8 cellular contexts compared by ENCODE assay signal in genomic region chr1:113389356-113389952, GRCh38. TPM values are rescaled to one million over a fixed set of nuclear protein-coding genes. Genes with fewer than 3 reads are reported as not detected.
DNase-seq lines count a peak whose midpoint lies in the region; ATAC-seq and TF ChIP-seq lines count a peak whose summit lies in the region.

No MANE protein-coding gene starts in this region.

- H3K27ac ChIP-seq in 22Rv1 (peak overlapping the region; percentile 92), HUES6 (ENCODE audit: low read depth, low read length) (0 out of 2 replicates have a peak overlapping the region, but pooled peaks have one; percentile 11), body of pancreas (peak overlapping the region; percentile 88 to 98 (median 95)), mesodermal cell (ENCODE audit: low read depth, low read length, severe bottlenecking) (peak overlapping the region; percentile 77)

- DNase-seq in body of pancreas = peak in 2 of 4 donors; percentile 15 to 16
- no peak for DNase-seq in inferior parietal cortex (ENCODE audit: extremely low spot score)
- no peak for DNase-seq in NK-92 (lab: John Stamatoyannopoulos, UW; ENCODE audit: unreplicated experiment)

- H3K9ac ChIP-seq in HUES6 (ENCODE audit: low read length) = peak overlapping the region; percentile 73

- TF ChIP-seq CTCF in 22Rv1 (IDR thresholded peaks at IDR 0.05) = no peak
- TF ChIP-seq CTCF in body of pancreas (IDR thresholded peaks at IDR 0.05) = no peak

- no peak for TF ChIP-seq POLR2A in body of pancreas (IDR thresholded peaks at IDR 0.05)

- peaks cover 8% of the 10 kb centered on the region for H3K27me3 ChIP-seq in HUES6 (ENCODE audit: control insufficient read depth, insufficient read depth, low read length)
- H3K27me3 ChIP-seq in body of pancreas = no peaks in the 10 kb centered on the region

- 1 to 2% methylated on average over 13 of the region's 13 CpGs for WGBS in body of pancreas, 2 donors
- 12 to 38% methylated on average over 6 to 11 of the region's 13 CpGs for WGBS in mesodermal cell (ENCODE audit: insufficient coverage in 2 of 2), 2 experiments

- ATAC-seq in body of pancreas = no peak
- ATAC-seq in HG02970 (IDR thresholded peaks at IDR 0.05; ENCODE audit: low FRiP score, unreplicated experiment) = no peak
- no peak for ATAC-seq in GM21528 (IDR thresholded peaks at IDR 0.05; ENCODE audit: low FRiP score, unreplicated experiment)

- intact Hi-C loops in body of pancreas (cut with DNase I) = loop anchor here (10.0 kb wide), 1 partner anchor 245 kb away; no protein-coding TSS in a partner anchor

- H3K36me3 ChIP-seq in HUES6 (ENCODE audit: control insufficient read depth, insufficient read depth, low read length) (no peaks in the 10 kb centered on the region), body of pancreas (replicated peaks in 1 of 2; ENCODE audit: insufficient read depth in 1 of 2, low read depth in 2 of 2) (no peaks in the 10 kb centered on the region), mesodermal cell (ENCODE audit: control insufficient read depth, insufficient read depth, low read length) (no peaks in the 10 kb centered on the region)

- peak overlapping the region; percentile 87 for H3K4me3 ChIP-seq in HUES6 (ENCODE audit: low read depth, low read length)
- peak overlapping the region; percentile 26 to 73 for H3K4me3 ChIP-seq in body of pancreas
- H3K4me3 ChIP-seq in mesodermal cell (ENCODE audit: extremely low read depth, insufficient read depth, low read length, poor library complexity, severe bottlenecking) = peak overlapping the region; percentile 83

- H3K4me1 ChIP-seq in HUES6 (ENCODE audit: control insufficient read depth, insufficient read depth, low read length) (peaks cover 13% of the 10 kb centered on the region), body of pancreas (peaks cover 19% of the 10 kb centered on the region), mesodermal cell (ENCODE audit: control insufficient read depth, insufficient read depth, low read length, poor library complexity, severe bottlenecking) (peaks cover 8% of the 10 kb centered on the region)

- H3K9me3 ChIP-seq in HUES6 (ENCODE audit: control insufficient read depth, insufficient read depth, low read depth, low read length) (peaks cover 3% of the 10 kb centered on the region; the same call in 1 of the 2 replicates), body of pancreas (no peaks in the 10 kb centered on the region), mesodermal cell (ENCODE audit: control insufficient read depth, low read length) (no peaks in the 10 kb centered on the region)

RNA-seq across cellular contexts. Expression of gene MAGI3, which starts 0.9 kb away (rescaled TPM):
- 10 to 100 TPM; 38.4 to 75.8 TPM for total RNA-seq in body of pancreas
- 8.6 TPM for polyA plus RNA-seq in mesodermal cell (2013, experiment 1 of 2)
- polyA plus RNA-seq in mesodermal cell (2013, experiment 2 of 2) = 9.0 TPM

Comparison
In these comparisons a context has a peak if more than half of its experiments do, and no peak if none do; other contexts are left out.
1. H3K27ac ChIP-seq: peak in every context shown above with its lines; median percentile 95 in body of pancreas; 92 in 22Rv1; 77 in mesodermal cell; 11 in HUES6.